ENCODE assay signal across 29 cellular contexts in genomic region chr22:39570226-39570625, GRCh38. TPM values are rescaled to one million over a fixed set of nuclear protein-coding genes. Genes with fewer than 3 reads are reported as not detected.
"Had no signal": no experiment of that assay in that cellular context is flagged by ENCODE, and none has a peak within 500 bp of the region (broad histone marks: within the 10 kb centered on the region; RNA-seq: fewer than 3 reads in every experiment).

No MANE protein-coding gene starts in this region.

- H3K4me3 ChIP-seq: coronary artery, dorsolateral prefrontal cortex, esophagus squamous epithelium, gastrocnemius medialis, heart right ventricle, left lung, lower lobe of right lung, mucosa of descending colon had no signal

- H3K27me3 ChIP-seq: gastrocnemius medialis had no signal

- H3K36me3 ChIP-seq: esophagus squamous epithelium, gastrocnemius medialis, heart right ventricle, left lung, lower lobe of right lung had no signal

- H3K4me1 ChIP-seq: gastrocnemius medialis, heart right ventricle, left lung, lower lobe of right lung had no signal

- DNase-seq: dermis blood vessel endothelial cell; dorsolateral prefrontal cortex; effector CD8-positive, alpha-beta T cell; effector memory CD8-positive, alpha-beta T cell; endodermal cell; erythroblast; esophagus squamous epithelium; foreskin fibroblast; foreskin melanocyte; gastrocnemius medialis; glutamatergic neuron; head of caudate nucleus; heart right ventricle; hippocampal formation; left cardiac atrium; left lung; left ventricle myocardium superior; lower lobe of right lung; mesenchymal stem cell; mucosa of descending colon; naive B cell had no signal

- ATAC-seq: effector memory CD8-positive, alpha-beta T cell; esophagus mucosa; gastrocnemius medialis; heart right ventricle; left cardiac atrium; left lung; left ventricle myocardium superior; lower lobe of right lung; mucosa of descending colon had no signal

- H3K9me3 ChIP-seq: esophagus squamous epithelium, gastrocnemius medialis, heart right ventricle, left lung, lower lobe of right lung, mucosa of descending colon had no signal

- H3K27ac ChIP-seq: coronary artery, dorsolateral prefrontal cortex, epithelial cell of prostate, esophagus squamous epithelium, gastrocnemius medialis, heart right ventricle, left lung, lower lobe of right lung had no signal

RNA-seq across cellular contexts. Expression of gene CACNA1I, which starts 0.3 kb away (rescaled TPM):
- total RNA-seq: dermis blood vessel endothelial cell, gastrocnemius medialis, glomerular endothelial cell, kidney epithelial cell, left ventricle myocardium superior, lung microvascular endothelial cell, myocyte had no signal
- polyA plus RNA-seq: keratinocyte had no signal
